24 cellular contexts compared by ENCODE assay signal in the genomic region with DNA sequence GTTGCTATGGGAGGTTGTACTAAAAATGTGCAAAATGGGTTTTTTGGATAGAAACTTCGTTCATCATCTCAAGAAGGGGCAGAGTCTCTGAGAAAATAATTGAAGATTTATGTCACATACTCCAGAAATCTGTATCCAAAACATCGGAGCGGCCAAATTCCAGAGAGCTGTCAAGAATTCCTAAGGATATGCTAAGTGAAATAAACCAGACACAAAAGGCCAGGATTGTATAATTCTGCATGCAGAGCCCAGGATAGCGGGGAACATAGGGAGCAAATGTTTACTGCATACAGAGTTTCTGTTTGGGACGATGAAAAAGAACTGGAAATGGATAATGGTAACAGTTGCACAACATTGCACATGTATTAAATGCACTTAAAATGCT.
DNase-seq lines count a peak whose midpoint lies in the region; ATAC-seq, FAIRE-seq and TF ChIP-seq lines count a peak whose summit lies in the region.
"Had no signal": no experiment of that assay in that cellular context is flagged by ENCODE, and none has a peak within 500 bp of the region (broad histone marks: within the 10 kb centered on the region; RNA-seq: fewer than 3 reads in every experiment).

No MANE protein-coding gene starts in this region.

- no peak overlapping the region for H3K9ac ChIP-seq in fibroblast of lung (ENCODE audit: insufficient read depth, low read length)
- H3K9ac ChIP-seq: parathyroid adenoma had no signal

- no peak overlapping the region for H3K4me3 ChIP-seq in DOHH2 (ENCODE audit: low read length)
- H3K4me3 ChIP-seq in fibroblast of lung (replicated peaks in 1 of 4; ENCODE audit: control extremely low read depth in 1 of 4, insufficient read depth in 1 of 4, low read depth in 3 of 4, low read length in 4 of 4), result no peak overlapping the region
- H3K4me3 ChIP-seq: vagina had no signal

- peak overlapping the region; percentile 50 for H3K27ac Mint-ChIP-seq in osteocyte (ENCODE audit: unreplicated experiment)
- H3K27ac Mint-ChIP-seq: activated CD8-positive, alpha-beta T cell treated with anti-CD3 and anti-CD28 coated beads, Interleukin-2, amount 10 ng/mL, durations not matched to agents 7 days and 5 days; H9; natural killer cell treated with Interleukin-12 subunit alpha and Interleukin-12 subunit beta and Interleukin-15 and Interleukin-18, amount 100 ng/mL, for 72 hours had no signal

- H3K4me1 ChIP-seq in DOHH2 (ENCODE audit: control insufficient read depth, low read length) (peaks cover 12% of the 10 kb centered on the region), fibroblast of lung (ENCODE audit: control insufficient read depth, extremely low read depth, insufficient read depth, low read length) (no peaks in the 10 kb centered on the region)
- H3K4me1 ChIP-seq: parathyroid adenoma had no signal

- H3K27ac ChIP-seq in DOHH2 (ENCODE audit: low read depth, low read length) (no peak overlapping the region), fibroblast of lung (ENCODE audit: insufficient read depth, low read length) (no peak overlapping the region)
- H3K27ac ChIP-seq: parathyroid adenoma, vagina had no signal

- DNase-seq in SK-N-DZ (ENCODE audit: low spot score) (peak; percentile 12), fibroblast of lung (ENCODE audit: low read depth in 2 of 2) (peak; percentile 2 to 62), osteocyte (ENCODE audit: extremely low spot score, unreplicated experiment) (no peak), C1 segment of cervical spinal cord (lab: John Stamatoyannopoulos, UW) (no peak), RCC 7860 (ENCODE audit: low spot score) (no peak)
- DNase-seq in activated T-cell treated with anti-CD3 and anti-CD28 coated beads, Interleukin-2, amount 50 U/mL, for 48 hours, result no peak
- DNase-seq: ACHN; activated CD4-positive, CD25-positive, alpha-beta regulatory T cell treated with anti-CD3 and anti-CD28 coated beads, Interleukin-2, amount 50 U/mL, for 72 hours; activated CD8-positive, alpha-beta T cell treated with anti-CD3 and anti-CD28 coated beads, Interleukin-2, amount 10 ng/mL, durations not matched to agents 7 days and 5 days; activated naive CD4-positive, alpha-beta T cell treated with Interleukin-2 at 50 U/mL for 16 hours; caudate nucleus; erythroblast; H9; MM.1S; NCI-H1436 treated with DMSO at 0.1 percent for 48 hours; NCI-H526 had no signal

- H3K9me2 ChIP-seq in DOHH2 (replicated peaks; ENCODE audit: control insufficient read depth, low read length), result no peaks in the 10 kb centered on the region

- H3K79me2 ChIP-seq in DOHH2 (ENCODE audit: control insufficient read depth, low read length), result no peaks in the 10 kb centered on the region
- H3K79me2 ChIP-seq in fibroblast of lung (ENCODE audit: control insufficient read depth, insufficient read depth, low read length), result no peaks in the 10 kb centered on the region
- H3K79me2 ChIP-seq: parathyroid adenoma had no signal

- H3K36me3 ChIP-seq in DOHH2 (ENCODE audit: control insufficient read depth, low read length) (no peaks in the 10 kb centered on the region), fibroblast of lung (ENCODE audit: control insufficient read depth, insufficient read depth, low read length) (no peaks in the 10 kb centered on the region)
- H3K36me3 ChIP-seq: vagina had no signal

- TF ChIP-seq CTCF in DOHH2 (IDR thresholded peaks at IDR 0.05; ENCODE audit: low read depth, low read length, poor library complexity, severe bottlenecking) (no peak), fibroblast of lung (conservative IDR thresholded peaks at IDR 0.05 in 1 of 2, IDR thresholded peaks at IDR 0.05 in 1 of 2; ENCODE audit: low read depth in 1 of 2, low read length in 2 of 2) (no peak), osteocyte (IDR thresholded peaks at IDR 0.05) (no peak)

- no peaks in the 10 kb centered on the region for H3K9me3 Mint-ChIP-seq in osteocyte (ENCODE audit: unreplicated experiment)
- H3K9me3 Mint-ChIP-seq: H9; natural killer cell treated with Interleukin-12 subunit alpha and Interleukin-12 subunit beta and Interleukin-15 and Interleukin-18, amount 100 ng/mL, for 72 hours had no signal

- peaks cover 6% of the 10 kb centered on the region for H3K27me3 Mint-ChIP-seq in osteocyte (ENCODE audit: unreplicated experiment)

- FAIRE-seq in RCC 7860 (lab: Jason Lieb, UNC), result no peak
- FAIRE-seq: GM18507 had no signal

- peaks cover 4% of the 10 kb centered on the region for H3K27me3 ChIP-seq in DOHH2 (ENCODE audit: control insufficient read depth, low read length)
- no peaks in the 10 kb centered on the region for H3K27me3 ChIP-seq in fibroblast of lung (ENCODE audit: control insufficient read depth, insufficient read depth, low read length)
- H3K27me3 ChIP-seq: vagina had no signal

- no peak for ATAC-seq in GM19455 (IDR thresholded peaks at IDR 0.05; ENCODE audit: unreplicated experiment)
- ATAC-seq: activated CD8-positive, alpha-beta T cell treated with anti-CD3 and anti-CD28 coated beads, Interleukin-2, amount 10 ng/mL, durations not matched to agents 7 days and 5 days; natural killer cell treated with Interleukin-12 subunit alpha and Interleukin-12 subunit beta and Interleukin-15 and Interleukin-18, amount 100 ng/mL, for 72 hours; sciatic nerve had no signal

- H3K36me3 Mint-ChIP-seq in osteocyte (ENCODE audit: unreplicated experiment), result no peaks in the 10 kb centered on the region
- H3K36me3 Mint-ChIP-seq: IgD-negative memory B cell; natural killer cell treated with Interleukin-12 subunit alpha and Interleukin-12 subunit beta and Interleukin-15 and Interleukin-18, amount 100 ng/mL, for 72 hours had no signal

- H4K20me1 ChIP-seq in DOHH2 (ENCODE audit: control insufficient read depth, insufficient read depth, low read depth, low read length) (no peaks in the 10 kb centered on the region), fibroblast of lung (ENCODE audit: control insufficient read depth, extremely low read depth, insufficient read depth, low read length) (no peaks in the 10 kb centered on the region)

- peaks cover 15% of the 10 kb centered on the region for H3K4me1 Mint-ChIP-seq in osteocyte (ENCODE audit: unreplicated experiment)

- H3K9me3 ChIP-seq in DOHH2 (ENCODE audit: control insufficient read depth, insufficient read depth, low read length) (no peaks in the 10 kb centered on the region), fibroblast of lung (ENCODE audit: control insufficient read depth, insufficient read depth, low read depth, low read length) (no peaks in the 10 kb centered on the region)
- H3K9me3 ChIP-seq: vagina had no signal

- no peaks in the 10 kb centered on the region for H3F3A ChIP-seq in DOHH2 (ENCODE audit: control insufficient read depth, insufficient read depth)

- no peak overlapping the region for H2AFZ ChIP-seq in fibroblast of lung (ENCODE audit: low read length)
- H2AFZ ChIP-seq: parathyroid adenoma had no signal

- H3K4me3 Mint-ChIP-seq in osteocyte (ENCODE audit: unreplicated experiment), result no peak overlapping the region
- H3K4me3 Mint-ChIP-seq: activated CD8-positive, alpha-beta T cell treated with anti-CD3 and anti-CD28 coated beads, Interleukin-2, amount 10 ng/mL, durations not matched to agents 7 days and 5 days; H9; IgD-negative memory B cell; natural killer cell treated with Interleukin-12 subunit alpha and Interleukin-12 subunit beta and Interleukin-15 and Interleukin-18, amount 100 ng/mL, for 72 hours had no signal

- peak overlapping the region; percentile 30; the same call in 1 of the 2 replicates for H3K4me2 ChIP-seq in DOHH2 (ENCODE audit: low read length)
- H3K4me2 ChIP-seq in fibroblast of lung (ENCODE audit: extremely low read depth, insufficient read depth, low read length), result no peak overlapping the region

Comparison
In these comparisons a context has a peak if more than half of its experiments do, and no peak if none do; other contexts are left out.
1. DNase-seq: peak in SK-N-DZ (single experiment) and fibroblast of lung (2 of 2); none in osteocyte (single experiment), C1 segment of cervical spinal cord (0 of 14), activated T-cell treated with anti-CD3 and anti-CD28 coated beads, Interleukin-2, amount 50 U/mL, for 48 hours (0 of 2) and RCC 7860 (single experiment).